ENCODE assay signal across 11 cellular contexts in genomic region chr11:32487270-32487669, GRCh38. TPM values are rescaled to one million over a fixed set of nuclear protein-coding genes. Genes with fewer than 3 reads are reported as not detected.
A peak's percentile ranks its signal among the peaks of the same experiment; 100 is the strongest.
DNase-seq lines count a peak whose midpoint lies in the region; ATAC-seq lines count a peak whose summit lies in the region.
"Had no signal": no experiment of that assay in that cellular context is flagged by ENCODE, and none has a peak within 500 bp of the region (broad histone marks: within the 10 kb centered on the region; RNA-seq: fewer than 3 reads in every experiment).

No MANE protein-coding gene starts in this region.

- in situ Hi-C loops in SK-MEL-5 (cut with HindIII; ENCODE audit: low pct_unique_long_range_greater_than_20kb, low sequenced_read_pairs) = no loop called here

- ATAC-seq in GM19351 (IDR thresholded peaks at IDR 0.05; ENCODE audit: unreplicated experiment) (peak; percentile 55), HG03108 (IDR thresholded peaks at IDR 0.05; ENCODE audit: unreplicated experiment) (no peak)

- DNase-seq in AG20443 (ENCODE audit: low spot score) = peak; percentile 22
- peak; percentile 35 for DNase-seq in SK-MEL-5 (ENCODE audit: low read depth, low spot score)
- DNase-seq in iPS-NIHi11 (ENCODE audit: low spot score) = peak; percentile 61
- DNase-seq in activated T-cell treated with anti-CD3 and anti-CD28 coated beads for 4 hours = no peak
- DNase-seq in activated T-cell treated with anti-CD3 and anti-CD28 coated beads, Interleukin-2, amount 50 U/mL, for 1 hour = no peak
- no peak for DNase-seq in NCI-H2081 (lab: John Stamatoyannopoulos, UW)
- DNase-seq: activated CD4-positive, alpha-beta T cell treated with anti-CD3 and anti-CD28 coated beads for 4 hours; head of caudate nucleus had no signal

RNA-seq across cellular contexts. Expression of gene WT1, which starts 51.9 kb away (rescaled TPM):
- 0.35 and 0.69 TPM in 2 replicates for total RNA-seq in SK-MEL-5 (2014; rRNA removed; shearing (Covaris generic))
- 0.96 and 2.7 TPM in 2 replicates for polyA plus RNA-seq in SK-MEL-5 (2015; cell fraction: cytosol; rRNA removed)
- polyA plus RNA-seq in SK-MEL-5 (2015; cell fraction: nucleus; rRNA removed) = 0.85 and 1.8 TPM in 2 replicates
- total RNA-seq: mononuclear cell had no signal

Comparison
In these comparisons a context has a peak if more than half of its experiments do, and no peak if none do; other contexts are left out.
1. DNase-seq: peak in AG20443 (single experiment), SK-MEL-5 (single experiment) and iPS-NIHi11 (single experiment); none in activated T-cell treated with anti-CD3 and anti-CD28 coated beads for 4 hours (single experiment), activated T-cell treated with anti-CD3 and anti-CD28 coated beads, Interleukin-2, amount 50 U/mL, for 1 hour (single experiment) and NCI-H2081 (0 of 2).